In genomic region chr9:99752710-99753109, GRCh38 we compare ENCODE assay signal across 18 cellular contexts.
DNase-seq lines count a peak whose midpoint lies in the region; ATAC-seq and TF ChIP-seq lines count a peak whose summit lies in the region.
"Had no signal": no experiment of that assay in that cellular context is flagged by ENCODE, and none has a peak within 500 bp of the region (broad histone marks: within the 10 kb centered on the region; RNA-seq: fewer than 3 reads in every experiment).

No MANE protein-coding gene starts in this region.

- peak; percentile 68 for DNase-seq in AG20443 (ENCODE audit: low spot score)
- peak; percentile 76 for DNase-seq in NCI-H226
- peak; percentile 9 to 85 for DNase-seq in cardiac fibroblast (ENCODE audit: low read depth in 2 of 2)
- DNase-seq in kidney glomerular epithelial cell (lab: John Stamatoyannopoulos, UW) = peak; percentile 16
- no peak for DNase-seq in cortex of kidney (lab: John Stamatoyannopoulos, UW)
- no peak for DNase-seq in dermis blood vessel endothelial cell
- no peak for DNase-seq in NCI-H2107 (lab: John Stamatoyannopoulos, UW)
- no peak for DNase-seq in activated naive CD4-positive, alpha-beta T cell treated with anti-CD3 and anti-CD28 coated beads, Interleukin-2, amount 50 U/mL, for 72 hours (ENCODE audit: low spot score in 2 of 2)
- DNase-seq: activated CD4-positive, alpha-beta memory T cell treated with anti-CD3 and anti-CD28 coated beads for 36 hours; adrenal gland; BE2C; dorsolateral prefrontal cortex; immature natural killer cell; NCI-H1092 treated with DMSO at 0.1 percent for 48 hours; posterior cingulate gyrus; stimulated activated CD4-positive, alpha-beta T cell treated with anti-CD3 and anti-CD28 coated beads, Interleukin-15, amount 100 ng/mL, for 24 hours had no signal

- H3K4me3 ChIP-seq in cardiac fibroblast (replicated peaks in 1 of 2; ENCODE audit: low read depth in 2 of 2, low read length in 2 of 2) = no peak overlapping the region
- H3K4me3 ChIP-seq: adrenal gland, dorsolateral prefrontal cortex, gastroesophageal sphincter had no signal

- no peaks in the 10 kb centered on the region for H3K36me3 Mint-ChIP-seq in activated naive CD4-positive, alpha-beta T cell treated with anti-CD3 and anti-CD28 coated beads, Interleukin-2, amount 50 U/mL, for 72 hours
- H3K36me3 Mint-ChIP-seq: activated CD4-positive, alpha-beta memory T cell treated with anti-CD3 and anti-CD28 coated beads for 36 hours; immature natural killer cell had no signal

- no peak for ATAC-seq in activated naive CD4-positive, alpha-beta T cell treated with anti-CD3 and anti-CD28 coated beads, Interleukin-2, amount 50 U/mL, for 72 hours
- ATAC-seq: gastroesophageal sphincter, HepG2 had no signal

- TF ChIP-seq CTCF in cardiac fibroblast (IDR thresholded peaks at IDR 0.05; ENCODE audit: low read depth, low read length) = no peak

- no peaks in the 10 kb centered on the region for H3K9me3 Mint-ChIP-seq in activated naive CD4-positive, alpha-beta T cell treated with anti-CD3 and anti-CD28 coated beads, Interleukin-2, amount 50 U/mL, for 72 hours
- H3K9me3 Mint-ChIP-seq: activated CD4-positive, alpha-beta memory T cell treated with anti-CD3 and anti-CD28 coated beads for 36 hours; immature natural killer cell had no signal

- no peak overlapping the region for H3K27ac Mint-ChIP-seq in activated naive CD4-positive, alpha-beta T cell treated with anti-CD3 and anti-CD28 coated beads, Interleukin-2, amount 50 U/mL, for 72 hours
- H3K27ac Mint-ChIP-seq: activated CD4-positive, alpha-beta memory T cell treated with anti-CD3 and anti-CD28 coated beads for 36 hours; immature natural killer cell had no signal

Comparison
In these comparisons a context has a peak if more than half of its experiments do, and no peak if none do; other contexts are left out.
1. DNase-seq: peak in AG20443 (single experiment), NCI-H226 (single experiment), cardiac fibroblast (2 of 2) and kidney glomerular epithelial cell (single experiment); none in cortex of kidney (single experiment), dermis blood vessel endothelial cell (single experiment), NCI-H2107 (single experiment) and activated naive CD4-positive, alpha-beta T cell treated with anti-CD3 and anti-CD28 coated beads, Interleukin-2, amount 50 U/mL, for 72 hours (0 of 2).